Comparison of ENCODE assay signal across 8 cellular contexts in the genomic region with DNA sequence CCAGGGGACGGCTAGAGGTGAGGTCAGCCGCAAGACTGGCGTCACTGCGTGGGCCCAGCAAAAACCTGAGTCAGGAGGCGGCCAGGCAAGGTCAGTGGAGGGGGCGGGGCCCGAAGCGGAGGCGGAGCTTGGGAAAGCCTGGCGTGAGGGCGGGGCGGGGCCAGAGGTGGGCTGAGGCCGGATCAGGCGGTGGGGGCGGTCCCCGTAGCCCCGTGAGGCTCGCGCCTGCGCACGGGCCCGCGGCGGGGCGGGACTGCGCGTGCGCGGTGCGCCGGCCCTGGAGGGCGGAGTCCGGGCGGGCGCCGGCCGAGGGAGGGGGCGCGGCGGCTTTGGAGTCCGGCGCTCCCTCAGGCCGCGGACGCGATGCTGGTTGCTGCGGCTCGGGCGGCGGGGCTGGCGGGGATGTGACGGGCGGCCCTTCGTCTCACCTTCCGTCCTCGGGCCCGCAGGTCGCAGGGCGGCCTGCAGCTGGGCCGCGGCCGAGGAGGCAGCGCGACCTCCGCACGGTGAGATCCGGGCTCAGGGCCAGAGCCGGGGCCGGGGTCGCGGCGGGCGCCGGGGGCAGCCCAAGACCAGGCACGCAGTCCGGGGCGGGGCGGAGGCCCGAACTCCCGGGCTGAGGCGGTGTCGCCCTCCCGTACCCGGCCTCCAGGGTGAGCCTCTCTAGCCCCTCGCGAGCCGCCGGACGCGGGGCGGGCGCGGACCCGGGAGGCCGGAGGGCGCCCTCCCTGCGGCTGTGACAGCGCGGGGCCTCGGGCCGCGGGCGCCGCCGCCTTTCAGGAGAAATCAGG. TPM values are rescaled to one million over a fixed set of nuclear protein-coding genes. Genes with fewer than 3 reads are reported as not detected.
DNase-seq lines count a peak whose midpoint lies in the region; ATAC-seq and TF ChIP-seq lines count a peak whose summit lies in the region.

Gene CCSER2, plus strand, starts transcription at position 287 of the 791 bp plus-strand sequence. CDS start 42,464 bp downstream, outside the sequence.

- no peaks in the 10 kb centered on the region for H3K9me3 ChIP-seq in ES-I3 (ENCODE audit: control insufficient read depth, insufficient read depth, low read length)
- no peaks in the 10 kb centered on the region for H3K9me3 ChIP-seq in Karpas-422 (ENCODE audit: low read length)
- no peaks in the 10 kb centered on the region for H3K9me3 ChIP-seq in SJCRH30 (replicated peaks)
- no peaks in the 10 kb centered on the region for H3K9me3 ChIP-seq in neuron (ENCODE audit: low read length)

- H3K27me3 ChIP-seq in Karpas-422 (ENCODE audit: low read length): no peaks in the 10 kb centered on the region
- no peaks in the 10 kb centered on the region for H3K27me3 ChIP-seq in SJCRH30
- H3K27me3 ChIP-seq in neuron (ENCODE audit: insufficient read depth, low read length): no peaks in the 10 kb centered on the region

- H3K9ac ChIP-seq in ES-I3 (ENCODE audit: low read depth, low read length) (peak within 1 kb of the TSS; percentile 82), Karpas-422 (ENCODE audit: low read length) (peak within 1 kb of the TSS; percentile 73)

- no peaks in the 10 kb centered on the region for H3K9me2 ChIP-seq in Karpas-422 (replicated peaks; ENCODE audit: insufficient read depth, low read length)

- peak within 1 kb of the TSS; percentile 50 for H2AFZ ChIP-seq in Karpas-422 (ENCODE audit: low read length)
- peak within 1 kb of the TSS; percentile 47 for H2AFZ ChIP-seq in neuron (ENCODE audit: low read depth, low read length)

- peaks cover 17% of the 10 kb centered on the region for H3K4me1 ChIP-seq in ES-I3 (ENCODE audit: insufficient read depth, low read length)
- H3K4me1 ChIP-seq in Karpas-422 (ENCODE audit: low read length): peaks cover 10% of the 10 kb centered on the region
- no peaks in the 10 kb centered on the region for H3K4me1 ChIP-seq in SJCRH30
- peaks cover 21% of the 10 kb centered on the region for H3K4me1 ChIP-seq in neuron (ENCODE audit: insufficient read depth, low read length)

- H3K27ac ChIP-seq in Karpas-422 (ENCODE audit: low read length) (no peak within 1 kb of the TSS; the same call in 1 of the 2 replicates), SJCRH30 (peak within 1 kb of the TSS; percentile 31)

- DNase-seq in Karpas-422 (peak; percentile 88), SJCRH30 (peak; percentile 90 to 92), foreskin fibroblast (peak; percentile 95 to 99), stromal cell of bone marrow (ENCODE audit: low read depth) (peak; percentile 89)
- DNase-seq in activated gamma-delta T cell treated with anti-CD3 and anti-CD28 coated beads, Interleukin-2, amount 50 U/mL, for 16 hours (ENCODE audit: low read depth): peak; percentile 91

- peak; percentile 68 for ATAC-seq in GM21825 (IDR thresholded peaks at IDR 0.05; ENCODE audit: unreplicated experiment)

- no peak for TF ChIP-seq CTCF in foreskin fibroblast (IDR thresholded peaks at IDR 0.05; ENCODE audit: low read depth, low read length)

- H3K4me3 ChIP-seq in Karpas-422 (ENCODE audit: low read length) (peak within 1 kb of the TSS; percentile 73), SJCRH30 (peak within 1 kb of the TSS; percentile 94), foreskin fibroblast (ENCODE audit: low read depth in 1 of 2, low read length in 2 of 2) (peak within 1 kb of the TSS; percentile 63 to 94), neuron (ENCODE audit: low read length) (peak within 1 kb of the TSS; percentile 64)

- H4K20me1 ChIP-seq in Karpas-422 (ENCODE audit: insufficient read depth, low read depth, low read length): peaks cover 5% of the 10 kb centered on the region; the same call in 1 of the 2 replicates

- peak within 1 kb of the TSS; percentile 76 for H3K4me2 ChIP-seq in Karpas-422 (ENCODE audit: low read depth, low read length, poor library complexity, severe bottlenecking)

- H3K36me3 ChIP-seq in ES-I3 (ENCODE audit: insufficient read depth, low read length) (no peaks in the 10 kb centered on the region), Karpas-422 (ENCODE audit: insufficient read depth, low read length) (no peaks in the 10 kb centered on the region), SJCRH30 (no peaks in the 10 kb centered on the region), neuron (ENCODE audit: insufficient read depth, low read length) (no peaks in the 10 kb centered on the region)

- H3K79me2 ChIP-seq in Karpas-422 (ENCODE audit: low read length): peaks cover 8% of the 10 kb centered on the region; the same call in 1 of the 2 replicates

RNA-seq across cellular contexts. Expression of gene CCSER2, which starts in this region (rescaled TPM):
- total RNA-seq in Karpas-422 (2014; rRNA removed; shearing (Covaris generic); ENCODE audit: low replicate concordance): 3.5 and 12.4 TPM in 2 replicates
- 14.4 and 16.5 TPM in 2 replicates for total RNA-seq in SJCRH30 (2014; rRNA removed; shearing (Covaris generic))
